In the genomic region with DNA sequence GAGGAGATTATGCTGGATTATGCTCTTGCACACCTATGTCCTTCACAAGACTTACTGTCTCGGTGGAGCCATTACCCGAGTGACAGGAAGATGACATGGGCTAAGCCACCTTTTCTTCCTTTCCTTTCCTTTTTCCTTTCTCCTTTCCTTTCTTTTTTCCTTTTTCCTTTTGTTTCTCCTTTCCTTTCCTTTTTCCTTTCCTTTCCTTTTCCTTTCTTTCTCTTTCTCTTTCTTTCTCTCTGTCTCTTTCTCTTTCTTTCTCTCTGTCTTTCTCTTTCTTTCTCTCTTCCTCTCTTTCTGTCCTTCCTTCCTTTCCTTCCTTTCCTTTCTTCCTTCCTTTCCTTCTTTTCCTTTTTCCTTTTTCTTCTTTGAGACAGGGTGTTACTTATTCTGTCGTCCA, we compare ENCODE assay signal across 1 cellular context.
TF ChIP-seq lines count a peak whose summit lies in the region.

No MANE protein-coding gene starts in this region.

TF ChIP-seq in WTC11, 78 proteins besides CTCF, POLR2A, EP300 and RAD21 (continued from another document):
- TF ChIP-seq, protein P1, sequence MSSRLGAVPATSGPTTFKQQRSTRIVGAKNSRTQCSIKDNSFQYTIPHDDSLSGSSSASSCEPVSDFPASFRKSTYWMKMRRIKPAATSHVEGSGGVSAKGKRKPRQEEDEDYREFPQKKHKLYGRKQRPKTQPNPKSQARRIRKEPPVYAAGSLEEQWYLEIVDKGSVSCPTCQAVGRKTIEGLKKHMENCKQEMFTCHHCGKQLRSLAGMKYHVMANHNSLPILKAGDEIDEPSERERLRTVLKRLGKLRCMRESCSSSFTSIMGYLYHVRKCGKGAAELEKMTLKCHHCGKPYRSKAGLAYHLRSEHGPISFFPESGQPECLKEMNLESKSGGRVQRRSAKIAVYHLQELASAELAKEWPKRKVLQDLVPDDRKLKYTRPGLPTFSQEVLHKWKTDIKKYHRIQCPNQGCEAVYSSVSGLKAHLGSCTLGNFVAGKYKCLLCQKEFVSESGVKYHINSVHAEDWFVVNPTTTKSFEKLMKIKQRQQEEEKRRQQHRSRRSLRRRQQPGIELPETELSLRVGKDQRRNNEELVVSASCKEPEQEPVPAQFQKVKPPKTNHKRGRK (CRISPR knock-in tag; IDR thresholded peaks at IDR 0.05; ENCODE audit: borderline replicate concordance) = 0 out of 2 replicates have a peak, but pooled peaks have one; percentile 85
- TF ChIP-seq MYBL2 (CRISPR knock-in tag; IDR thresholded peaks at IDR 0.05) (no peak), FOXJ3 (CRISPR knock-in tag; IDR thresholded peaks at IDR 0.05; ENCODE audit: borderline replicate concordance) (no peak)
- TF ChIP-seq, protein P2, sequence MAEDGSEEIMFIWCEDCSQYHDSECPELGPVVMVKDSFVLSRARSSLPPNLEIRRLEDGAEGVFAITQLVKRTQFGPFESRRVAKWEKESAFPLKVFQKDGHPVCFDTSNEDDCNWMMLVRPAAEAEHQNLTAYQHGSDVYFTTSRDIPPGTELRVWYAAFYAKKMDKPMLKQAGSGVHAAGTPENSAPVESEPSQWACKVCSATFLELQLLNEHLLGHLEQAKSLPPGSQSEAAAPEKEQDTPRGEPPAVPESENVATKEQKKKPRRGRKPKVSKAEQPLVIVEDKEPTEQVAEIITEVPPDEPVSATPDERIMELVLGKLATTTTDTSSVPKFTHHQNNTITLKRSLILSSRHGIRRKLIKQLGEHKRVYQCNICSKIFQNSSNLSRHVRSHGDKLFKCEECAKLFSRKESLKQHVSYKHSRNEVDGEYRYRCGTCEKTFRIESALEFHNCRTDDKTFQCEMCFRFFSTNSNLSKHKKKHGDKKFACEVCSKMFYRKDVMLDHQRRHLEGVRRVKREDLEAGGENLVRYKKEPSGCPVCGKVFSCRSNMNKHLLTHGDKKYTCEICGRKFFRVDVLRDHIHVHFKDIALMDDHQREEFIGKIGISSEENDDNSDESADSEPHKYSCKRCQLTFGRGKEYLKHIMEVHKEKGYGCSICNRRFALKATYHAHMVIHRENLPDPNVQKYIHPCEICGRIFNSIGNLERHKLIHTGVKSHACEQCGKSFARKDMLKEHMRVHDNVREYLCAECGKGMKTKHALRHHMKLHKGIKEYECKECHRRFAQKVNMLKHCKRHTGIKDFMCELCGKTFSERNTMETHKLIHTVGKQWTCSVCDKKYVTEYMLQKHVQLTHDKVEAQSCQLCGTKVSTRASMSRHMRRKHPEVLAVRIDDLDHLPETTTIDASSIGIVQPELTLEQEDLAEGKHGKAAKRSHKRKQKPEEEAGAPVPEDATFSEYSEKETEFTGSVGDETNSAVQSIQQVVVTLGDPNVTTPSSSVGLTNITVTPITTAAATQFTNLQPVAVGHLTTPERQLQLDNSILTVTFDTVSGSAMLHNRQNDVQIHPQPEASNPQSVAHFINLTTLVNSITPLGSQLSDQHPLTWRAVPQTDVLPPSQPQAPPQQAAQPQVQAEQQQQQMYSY (CRISPR knock-in tag; IDR thresholded peaks at IDR 0.05) = no peak
